Comparison of ENCODE assay signal across 1 cellular context in genomic region chr14:69056389-69056788, GRCh38.
A peak's percentile ranks its signal among the peaks of the same experiment; 100 is the strongest.
TF ChIP-seq lines count a peak whose summit lies in the region.

No MANE protein-coding gene starts in this region.

TF ChIP-seq in HEK293, 187 proteins besides CTCF, POLR2A, EP300 and RAD21 (continued from another document):
- no peak for TF ChIP-seq ZNF26 (tag by site-specific recombination; IDR thresholded peaks at IDR 0.05)
- no peak for TF ChIP-seq HOXD13 (CRISPR knock-in tag; IDR thresholded peaks at IDR 0.05; ENCODE audit: borderline replicate concordance)
- no peak for TF ChIP-seq ZNF404 (tag by site-specific recombination; IDR thresholded peaks at IDR 0.05)
- no peak for TF ChIP-seq ZNF791 (tag by site-specific recombination; IDR thresholded peaks at IDR 0.05)
- TF ChIP-seq ZNF600 (tag by site-specific recombination; IDR thresholded peaks at IDR 0.05) = peak; percentile 53; the same call in 1 of the 2 replicates
- TF ChIP-seq PRDM1 (tag by site-specific recombination; IDR thresholded peaks at IDR 0.05) = no peak
- TF ChIP-seq ZNF585B (tag by site-specific recombination; IDR thresholded peaks at IDR 0.05) = no peak
TF ChIP-seq in HEK293: peak in this region for 3.
